ENCODE assay signal across 1 cellular context in the genomic region with DNA sequence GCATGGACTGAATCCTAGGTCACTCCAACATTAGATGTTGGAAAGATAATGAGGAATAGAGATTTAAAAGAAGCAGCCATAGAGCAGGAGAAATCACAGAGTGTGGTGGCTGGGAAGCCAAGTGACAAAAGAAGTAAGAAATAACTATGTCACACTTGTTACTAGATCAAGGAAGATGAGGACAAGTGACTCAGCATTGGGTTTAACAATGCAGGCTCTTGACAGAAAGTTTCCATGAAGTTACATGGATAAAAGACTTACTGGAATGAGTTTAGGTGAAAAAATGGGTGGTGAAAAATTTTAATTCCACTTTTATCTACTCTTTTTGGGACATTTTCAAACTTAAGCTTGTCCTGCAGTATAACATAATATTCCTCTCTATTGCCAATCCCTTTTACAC.
TF ChIP-seq lines count a peak whose summit lies in the region.

No MANE protein-coding gene starts in this region.

TF ChIP-seq in HCT116, 20 proteins besides CTCF, POLR2A, EP300 and RAD21 (continued from another document):
- TF ChIP-seq REST (IDR thresholded peaks at IDR 0.05; ENCODE audit: low read depth) (no peak), EGR1 (IDR thresholded peaks at IDR 0.05; ENCODE audit: low read depth) (no peak), POLR2AphosphoS5 (IDR thresholded peaks at IDR 0.05; ENCODE audit: low read depth, low read length) (no peak), ELF1 (IDR thresholded peaks at IDR 0.05; ENCODE audit: borderline replicate concordance, low read depth) (no peak), EZH2 (IDR thresholded peaks at IDR 0.05) (no peak), EZH2phosphoT487 (IDR thresholded peaks at IDR 0.05; ENCODE audit: borderline replicate concordance) (no peak), SP1 (IDR thresholded peaks at IDR 0.05; ENCODE audit: low read depth) (peak; percentile 29; the same call in 1 of the 2 replicates), CBX3 (IDR thresholded peaks at IDR 0.05; ENCODE audit: low read depth) (peak; percentile 30; the same call in 1 of the 2 replicates)
- TF ChIP-seq, protein P1, sequence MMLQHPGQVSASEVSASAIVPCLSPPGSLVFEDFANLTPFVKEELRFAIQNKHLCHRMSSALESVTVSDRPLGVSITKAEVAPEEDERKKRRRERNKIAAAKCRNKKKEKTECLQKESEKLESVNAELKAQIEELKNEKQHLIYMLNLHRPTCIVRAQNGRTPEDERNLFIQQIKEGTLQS (IDR thresholded peaks at IDR 0.05) = no peak
